1 cellular context compared by ENCODE assay signal in the genomic region with DNA sequence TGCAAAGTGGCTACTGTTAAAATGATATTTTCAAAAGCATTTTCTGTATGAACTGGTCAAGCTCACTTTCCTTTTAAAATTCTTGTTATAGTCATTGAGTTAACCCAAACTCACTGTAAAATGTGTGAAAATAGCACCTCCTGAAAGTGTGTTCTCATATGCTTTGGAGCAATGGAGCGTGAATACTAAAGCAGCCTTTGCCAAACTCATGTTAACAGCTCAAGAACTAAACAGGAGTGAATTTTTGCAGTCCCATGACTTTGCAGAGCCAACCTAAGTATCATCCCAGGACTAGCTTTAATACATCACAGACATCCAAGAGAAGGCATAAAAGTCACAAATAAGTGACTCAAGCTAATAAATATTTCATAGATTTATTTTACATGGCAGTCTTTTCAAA.
TF ChIP-seq lines count a peak whose summit lies in the region.

No MANE protein-coding gene starts in this region.

TF ChIP-seq in IMR-90, 13 proteins besides CTCF, POLR2A, EP300 and RAD21:
- TF ChIP-seq CEBPB (IDR thresholded peaks at IDR 0.05; ENCODE audit: low read depth, low read length) (no peak), RCOR1 (IDR thresholded peaks at IDR 0.05; ENCODE audit: insufficient replicate concordance, low read length) (no peak), CHD1 (IDR thresholded peaks at IDR 0.05; ENCODE audit: low read depth, low read length) (no peak), RFX5 (IDR thresholded peaks at IDR 0.05; ENCODE audit: low read depth, low read length) (no peak), ELK1 (IDR thresholded peaks at IDR 0.05; ENCODE audit: borderline replicate concordance, low read depth, low read length) (no peak), MAZ (IDR thresholded peaks at IDR 0.05; ENCODE audit: borderline replicate concordance, low read depth, low read length) (no peak)
